Comparison of ENCODE assay signal across 8 cellular contexts in genomic region chr20:58691773-58692578, GRCh38. TPM values are rescaled to one million over a fixed set of nuclear protein-coding genes. Genes with fewer than 3 reads are reported as not detected.
DNase-seq lines count a peak whose midpoint lies in the region; ATAC-seq and TF ChIP-seq lines count a peak whose summit lies in the region.

No MANE protein-coding gene starts in this region.

- DNase-seq in H9 (peak; percentile 58), fibroblast of pulmonary artery (ENCODE audit: low read depth) (peak; percentile 67), progenitor cell of endocrine pancreas (ENCODE audit: low spot score, unreplicated experiment) (no peak), RKO (ENCODE audit: low spot score) (no peak), GM20000 (ENCODE audit: low spot score) (no peak), NCI-H1048 (lab: John Stamatoyannopoulos, UW) (no peak)
- DNase-seq in T-helper 2 cell treated with Interferon-gamma antibody and Interleukin-4, amounts not matched to agents 5 μg/mL and 100 μg/mL, for 36 hours (ENCODE audit: low spot score): no peak

- H3K14ac ChIP-seq in H9 (ENCODE audit: insufficient read depth, low read length): no peak overlapping the region

- H4K91ac ChIP-seq in H9 (ENCODE audit: insufficient read length, low read depth, low read length): no peak overlapping the region

- no peak overlapping the region for H4K8ac ChIP-seq in H9 (replicated peaks; ENCODE audit: insufficient read length, low read depth, low read length)

- H3K36me3 Mint-ChIP-seq in H9 (ENCODE audit: insufficient read depth in 1 of 3, low read depth in 3 of 3) (peaks cover 0 to 8% (median 0%) of the 10 kb centered on the region in 3 experiments; a peak in 2 of 7 replicates), progenitor cell of endocrine pancreas (ENCODE audit: insufficient read depth) (peaks cover 5% of the 10 kb centered on the region)
- H3K36me3 Mint-ChIP-seq in T-helper 2 cell treated with Interferon-gamma antibody and Interleukin-4, amounts not matched to agents 5 μg/mL and 100 μg/mL, for 36 hours (ENCODE audit: low read depth): peaks cover 7% of the 10 kb centered on the region

- no peaks in the 10 kb centered on the region for H3K9me3 ChIP-seq in H9 (ENCODE audit: control insufficient read depth, low read depth, low read length)

- H3K27ac ChIP-seq in H9 (ENCODE audit: insufficient read length, low read depth, low read length): no peak overlapping the region

- TF ChIP-seq CTCF in H9 (conservative IDR thresholded peaks at IDR 0.05) (no peak), fibroblast of pulmonary artery (IDR thresholded peaks at IDR 0.05; ENCODE audit: low read length, missing control alignments) (no peak), progenitor cell of endocrine pancreas (IDR thresholded peaks at IDR 0.05; ENCODE audit: unreplicated experiment) (no peak), GM20000 (IDR thresholded peaks at IDR 0.05; ENCODE audit: extremely low read depth, missing control alignments) (no peak)

- no peak overlapping the region for H3K9ac ChIP-seq in H9 (ENCODE audit: extremely low read depth, insufficient read length, low read length)

- no peak overlapping the region for H2BK12ac ChIP-seq in H9 (ENCODE audit: insufficient read length, low read depth, low read length)

- H2AFZ ChIP-seq in H9 (ENCODE audit: low read length): no peak overlapping the region

- H3K27me3 Mint-ChIP-seq in H9 (ENCODE audit: low read depth): no peaks in the 10 kb centered on the region
- H3K27me3 Mint-ChIP-seq in T-helper 2 cell treated with Interferon-gamma antibody and Interleukin-4, amounts not matched to agents 5 μg/mL and 100 μg/mL, for 36 hours (ENCODE audit: low read depth): no peaks in the 10 kb centered on the region
- H3K27me3 Mint-ChIP-seq in progenitor cell of endocrine pancreas: no peaks in the 10 kb centered on the region

- H3K4me1 ChIP-seq in H9 (ENCODE audit: insufficient read depth, low read length): no peaks in the 10 kb centered on the region; the same call in 1 of the 2 replicates

- no peak overlapping the region for H3K18ac ChIP-seq in H9 (ENCODE audit: insufficient read length, low read depth, low read length)

- H3K4ac ChIP-seq in H9 (ENCODE audit: low read depth, low read length): no peak overlapping the region

- H3K23ac ChIP-seq in H9 (ENCODE audit: insufficient read length, low read depth, low read length): no peak overlapping the region

- no peak overlapping the region for H4K5ac ChIP-seq in H9 (ENCODE audit: insufficient read length, low read depth, low read length)

- no peak overlapping the region for H3K56ac ChIP-seq in H9 (ENCODE audit: insufficient read length, low read depth, low read length)

- H3K4me1 Mint-ChIP-seq in H9 (peaks cover 26 to 35% of the 10 kb centered on the region in 2 experiments), progenitor cell of endocrine pancreas (ENCODE audit: low read depth) (no peaks in the 10 kb centered on the region)
- H3K4me1 Mint-ChIP-seq in T-helper 2 cell treated with Interferon-gamma antibody and Interleukin-4, amounts not matched to agents 5 μg/mL and 100 μg/mL, for 36 hours (ENCODE audit: low read depth): peaks cover 6% of the 10 kb centered on the region

- no CpG with 5 or more reads among the region's 31 CpGs for WGBS in H9 (ENCODE audit: extremely low coverage, insufficient read length, low lambda C conversion rate)

- H3K4me3 ChIP-seq in fibroblast of pulmonary artery (replicated peaks; ENCODE audit: low read depth, low read length): no peak overlapping the region

- H2BK15ac ChIP-seq in H9 (ENCODE audit: low read depth, low read length): no peak overlapping the region

- no peak overlapping the region for H2BK20ac ChIP-seq in H9 (ENCODE audit: low read depth, low read length, poor library complexity, severe bottlenecking)

- H4K20me1 ChIP-seq in H9 (ENCODE audit: control insufficient read depth, insufficient read depth, insufficient read length): no peaks in the 10 kb centered on the region

- H2BK5ac ChIP-seq in H9 (ENCODE audit: insufficient read length, low read length): no peak overlapping the region

- H3T11ph ChIP-seq in H9 (ENCODE audit: low read length): no peak overlapping the region

- H3K23me2 ChIP-seq in H9 (ENCODE audit: insufficient read length, low read depth, low read length, poor library complexity, severe bottlenecking): no peaks in the 10 kb centered on the region

- H2AK5ac ChIP-seq in H9 (ENCODE audit: insufficient read length, low read length): no peak overlapping the region

- ATAC-seq in HG02884 (IDR thresholded peaks at IDR 0.05; ENCODE audit: unreplicated experiment): no peak

- no peaks in the 10 kb centered on the region for H3K79me1 ChIP-seq in H9 (ENCODE audit: insufficient read depth, low read depth, low read length, poor library complexity, severe bottlenecking)

- H3K79me2 ChIP-seq in H9 (ENCODE audit: insufficient read depth, low read length): peaks cover 2% of the 10 kb centered on the region; the same call in 1 of the 2 replicates

- H3K4me2 ChIP-seq in H9 (ENCODE audit: insufficient read depth, insufficient read length, low read length): no peak overlapping the region

- H3K4me3 Mint-ChIP-seq in H9 (peak overlapping the region; percentile 0 to 40; a peak in 3 of 5 replicates), progenitor cell of endocrine pancreas (ENCODE audit: low read depth) (no peak overlapping the region)
- peak overlapping the region; percentile 21 for H3K4me3 Mint-ChIP-seq in T-helper 2 cell treated with Interferon-gamma antibody and Interleukin-4, amounts not matched to agents 5 μg/mL and 100 μg/mL, for 36 hours

- no peak overlapping the region for H2BK120ac ChIP-seq in H9 (ENCODE audit: low read depth, low read length, poor library complexity, severe bottlenecking)

- peak overlapping the region; percentile 57 to 85 (median 71); a peak in 5 of 7 replicates for H3K27ac Mint-ChIP-seq in H9
- peak overlapping the region; percentile 55 for H3K27ac Mint-ChIP-seq in T-helper 2 cell treated with Interferon-gamma antibody and Interleukin-4, amounts not matched to agents 5 μg/mL and 100 μg/mL, for 36 hours
- H3K27ac Mint-ChIP-seq in progenitor cell of endocrine pancreas: peak overlapping the region; percentile 83

- no peaks in the 10 kb centered on the region for H3K9me3 Mint-ChIP-seq in H9
- H3K9me3 Mint-ChIP-seq in T-helper 2 cell treated with Interferon-gamma antibody and Interleukin-4, amounts not matched to agents 5 μg/mL and 100 μg/mL, for 36 hours: no peaks in the 10 kb centered on the region
- H3K9me3 Mint-ChIP-seq in progenitor cell of endocrine pancreas (ENCODE audit: low read depth): no peaks in the 10 kb centered on the region

- H3K27me3 ChIP-seq in H9 (ENCODE audit: insufficient read depth, low read length): no peaks in the 10 kb centered on the region

RNA-seq across cellular contexts. Expression of gene NPEPL1, which starts 0.6 kb away (rescaled TPM):
- total RNA-seq in H9 (2021) (31.1 TPM in 2 replicates), progenitor cell of endocrine pancreas (55.4 and 56.3 TPM in 2 replicates)

RNA-seq across cellular contexts. Expression of gene STX16, which starts 40.9 kb away (rescaled TPM):
- total RNA-seq in H9 (2021): 81.4 and 87.8 TPM in 2 replicates
- 78.8 and 85.6 TPM in 2 replicates for total RNA-seq in progenitor cell of endocrine pancreas

Comparison
In these comparisons a context has a peak if more than half of its experiments do, and no peak if none do; other contexts are left out.
1. DNase-seq: peak in H9 (single experiment) and fibroblast of pulmonary artery (single experiment); none in T-helper 2 cell treated with Interferon-gamma antibody and Interleukin-4, amounts not matched to agents 5 μg/mL and 100 μg/mL, for 36 hours (single experiment), progenitor cell of endocrine pancreas (single experiment), RKO (single experiment), GM20000 (single experiment) and NCI-H1048 (single experiment).
2. Peak in every context shown above with its lines, with median percentiles within 50 percentile points of each other: H3K27ac Mint-ChIP-seq.